9 cellular contexts compared by ENCODE assay signal in genomic region chr20:58888103-58888502, GRCh38. TPM values are rescaled to one million over a fixed set of nuclear protein-coding genes. Genes with fewer than 3 reads are reported as not detected.
DNase-seq lines count a peak whose midpoint lies in the region; ATAC-seq, FAIRE-seq and TF ChIP-seq lines count a peak whose summit lies in the region.
"Had no signal": no experiment of that assay in that cellular context is flagged by ENCODE, and none has a peak within 500 bp of the region (broad histone marks: within the 10 kb centered on the region; RNA-seq: fewer than 3 reads in every experiment).

No MANE protein-coding gene starts in this region.

- CTCF ChIA-PET in activated CD4-positive, alpha-beta T cell treated with anti-CD3 and anti-CD28 coated beads for 36 hours (lab: Charles Lee), result interaction anchor here (0.7 kb wide), 1 partner anchor 516 kb away, joined by 3 read pairs; no protein-coding TSS in a partner anchor
- CTCF ChIA-PET in HepG2 (lab: Yijun Ruan, JAX; ENCODE audit: low intra/inter-chr PET ratio, low total read pairs), result no interaction called here

- peak overlapping the region; percentile 61 for H3K4me2 ChIP-seq in HepG2 (ENCODE audit: low read depth, low read length)

- DNase-seq in activated CD4-positive, alpha-beta T cell treated with anti-CD3 and anti-CD28 coated beads for 36 hours, result no peak
- DNase-seq in activated CD4-positive, alpha-beta T cell treated with anti-CD3 and anti-CD28 coated beads, Interleukin-2, amount 50 U/mL, for 4 hours, result no peak
- DNase-seq in adrenal gland (no peak), HepG2 (ENCODE audit: low spot score) (no peak), suprapubic skin (ENCODE audit: low spot score in 2 of 2) (no peak), SKM-1 treated with dmso at 0.1 percent for 144 hours (lab: John Stamatoyannopoulos, UW; ENCODE audit: unreplicated experiment) (no peak), GM19240 (ENCODE audit: insufficient read length, low spot score) (no peak), globus pallidus (ENCODE audit: low spot score) (no peak)
- DNase-seq: ACHN had no signal

- H3K9ac ChIP-seq in HepG2 (ENCODE audit: insufficient read depth, low read depth, low read length), result peak overlapping the region; percentile 85

- no peak overlapping the region for H2AFZ ChIP-seq in HepG2 (ENCODE audit: low read length)

- peak overlapping the region in 3 of 5 donors; percentile 95 to 99 (median 98) for H3K27ac ChIP-seq in adrenal gland
- H3K27ac ChIP-seq in HepG2 (ENCODE audit: extremely low read length, insufficient read depth, low read length), result peak overlapping the region; percentile 49
- H3K27ac ChIP-seq in suprapubic skin, result peak overlapping the region; percentile 98

- H3K4me3 ChIP-seq in adrenal gland, result peak overlapping the region in 2 of 4 donors; percentile 23 to 78
- H3K4me3 ChIP-seq in HepG2 (replicated peaks in 1 of 3; ENCODE audit: insufficient read depth in 1 of 3, low read depth in 2 of 3, low read length in 3 of 3), result peak overlapping the region; percentile 78 to 98 (median 86)
- H3K4me3 ChIP-seq in suprapubic skin, result peak overlapping the region; percentile 86

- H3K9me3 ChIP-seq in adrenal gland (replicated peaks in 1 of 3), result peaks cover 0 to 6% (median 0%) of the 10 kb centered on the region in 3 donors
- H3K9me3 ChIP-seq in HepG2 (ENCODE audit: low read length), result peaks cover 7% of the 10 kb centered on the region; the same call in 1 of the 2 replicates
- no peaks in the 10 kb centered on the region for H3K9me3 ChIP-seq in suprapubic skin

- POLR2A ChIA-PET in activated CD4-positive, alpha-beta T cell treated with anti-CD3 and anti-CD28 coated beads for 36 hours (lab: Charles Lee), result no interaction called here
- POLR2A ChIA-PET in HepG2 (lab: Yijun Ruan, JAX), result no interaction called here

- H4K20me1 ChIP-seq in HepG2 (ENCODE audit: insufficient read depth, low read length), result peaks cover 3% of the 10 kb centered on the region

- H3K4me1 ChIP-seq in adrenal gland (replicated peaks in 1 of 2) (peaks cover 6 to 12% of the 10 kb centered on the region in 2 donors), HepG2 (ENCODE audit: insufficient read depth, low read length) (peaks cover 19% of the 10 kb centered on the region), suprapubic skin (peaks cover 16% of the 10 kb centered on the region)

- FAIRE-seq in HepG2 (lab: Jason Lieb, UNC), result no peak

- no peaks in the 10 kb centered on the region for H3K27me3 Mint-ChIP-seq in activated CD4-positive, alpha-beta T cell treated with anti-CD3 and anti-CD28 coated beads for 36 hours

- 52 to 73% (median 56%) methylated on average over 12 of the region's 12 CpGs for WGBS in adrenal gland, 4 donors
- WGBS in HepG2 (ENCODE audit: low lambda C conversion rate), result 61% methylated on average over 12 of the region's 12 CpGs
- WGBS in suprapubic skin, result 50% methylated on average over 12 of the region's 12 CpGs

- TF ChIP-seq POLR2A in adrenal gland (IDR thresholded peaks at IDR 0.05), result no peak
- TF ChIP-seq POLR2A in HepG2 (IDR thresholded peaks at IDR 0.05; ENCODE audit: insufficient read depth in 1 of 2, low read depth in 2 of 2, low read length in 2 of 2), result no peak
- no peak for TF ChIP-seq POLR2A in suprapubic skin (IDR thresholded peaks at IDR 0.05)

- TSS peak; percentile 57 for BruUV-seq in HepG2 (replicated peaks; lab: Mats Ljungman, UMichigan)

- H3K27ac Mint-ChIP-seq in activated CD4-positive, alpha-beta T cell treated with anti-CD3 and anti-CD28 coated beads for 36 hours, result peak overlapping the region; percentile 85

- no peak for ATAC-seq in activated CD4-positive, alpha-beta T cell treated with anti-CD3 and anti-CD28 coated beads for 36 hours
- ATAC-seq in HepG2, result no peak

- H3K36me3 Mint-ChIP-seq in activated CD4-positive, alpha-beta T cell treated with anti-CD3 and anti-CD28 coated beads for 36 hours (ENCODE audit: low read depth), result peaks cover 6% of the 10 kb centered on the region

- TF ChIP-seq RAD21 in HepG2 (CRISPR knock-in tag; IDR thresholded peaks at IDR 0.05), result no peak

- H3K36me3 ChIP-seq in adrenal gland (replicated peaks in 1 of 2), result no peaks in the 10 kb centered on the region
- no peaks in the 10 kb centered on the region for H3K36me3 ChIP-seq in HepG2 (replicated peaks in 1 of 2; ENCODE audit: control insufficient read depth in 1 of 2, insufficient read depth in 2 of 2, low read length in 2 of 2)
- no peaks in the 10 kb centered on the region for H3K36me3 ChIP-seq in suprapubic skin

- TF ChIP-seq EP300 in HepG2 (IDR thresholded peaks at IDR 0.05; ENCODE audit: low read depth in 2 of 2, low read length in 2 of 2) (no peak), HepG2 (CRISPR knock-in tag; IDR thresholded peaks at IDR 0.05; ENCODE audit: borderline replicate concordance) (no peak), suprapubic skin (IDR thresholded peaks at IDR 0.05) (no peak)

- H3K79me2 ChIP-seq in HepG2 (ENCODE audit: insufficient read depth, low read length), result peaks cover 12% of the 10 kb centered on the region

- intact Hi-C loops in activated CD4-positive, alpha-beta T cell treated with anti-CD3 and anti-CD28 coated beads for 36 hours (cut with DNase I, micrococcal nuclease), result loop anchor here (2.0 kb wide), 2 partner anchors 237 to 1189 kb away; partner anchors contain the start of gene STX16 (in 1 of the 2)
- intact Hi-C loops in adrenal gland (cut with DNase I) (no loop called here), HepG2 (cut with micrococcal nuclease; ENCODE audit: unreplicated experiment) (no loop called here)

- no peaks in the 10 kb centered on the region for H3K27me3 ChIP-seq in adrenal gland
- peaks cover 0 to 8% of the 10 kb centered on the region in 2 experiments; a peak in 2 of 5 replicates for H3K27me3 ChIP-seq in HepG2 (ENCODE audit: control insufficient read depth in 1 of 2, insufficient read depth in 2 of 2, low read length in 2 of 2)
- no peaks in the 10 kb centered on the region for H3K27me3 ChIP-seq in suprapubic skin

- H3K4me1 Mint-ChIP-seq in activated CD4-positive, alpha-beta T cell treated with anti-CD3 and anti-CD28 coated beads for 36 hours, result peaks cover 24% of the 10 kb centered on the region

- TF ChIP-seq CTCF in adrenal gland (IDR thresholded peaks at IDR 0.05) (no peak), HepG2 (CRISPR knock-in tag; IDR thresholded peaks at IDR 0.05) (no peak), suprapubic skin (IDR thresholded peaks at IDR 0.05) (no peak)

- H3K9me3 Mint-ChIP-seq in activated CD4-positive, alpha-beta T cell treated with anti-CD3 and anti-CD28 coated beads for 36 hours (ENCODE audit: low read depth), result peaks cover 2% of the 10 kb centered on the region

- in situ Hi-C loops in HepG2 (cut with HindIII; ENCODE audit: extremely low pct_ligation_motif_present, low pct_unique_long_range_greater_than_20kb), result no loop called here

- peak overlapping the region; percentile 80 for H3K4me3 Mint-ChIP-seq in activated CD4-positive, alpha-beta T cell treated with anti-CD3 and anti-CD28 coated beads for 36 hours

RNA-seq across cellular contexts. Expression of gene GNAS, which starts 35.6 kb away (rescaled TPM):
- total RNA-seq in activated CD4-positive, alpha-beta T cell treated with anti-CD3 and anti-CD28 coated beads for 36 hours, result 100 to 1,000 TPM; 713 to 965 TPM
- total RNA-seq in adrenal gland, result 1,000 to 10,000 TPM in 7 of 8 donors, 100 to 1,000 TPM in 1; 614 to 1,525 (median 1,042) TPM
- 1,000 to 10,000 TPM; 2,293 to 6,333 (median 4,379) TPM for polyA plus RNA-seq in adrenal gland
- 382 and 407 TPM in 2 replicates for total RNA-seq in HepG2 (2016; rRNA removed; fragmentation: Illumina TruSeq; extraction: Trizol)
- 604 and 617 TPM in 2 replicates for total RNA-seq in HepG2 (2016; cell fraction: cytosol; rRNA removed; fragmentation: Illumina TruSeq; extraction: Trizol; ENCODE audit: low read depth)
- total RNA-seq in HepG2 (2016; cell fraction: insoluble cytoplasmic fraction; rRNA removed; fragmentation: Illumina TruSeq; extraction: Trizol), result 369 and 397 TPM in 2 replicates
- 887 and 1,010 TPM in 2 replicates for total RNA-seq in HepG2 (2016; cell fraction: membrane; rRNA removed; fragmentation: Illumina TruSeq; extraction: Trizol)
- 281 and 324 TPM in 2 replicates for total RNA-seq in HepG2 (2016; cell fraction: nucleus; rRNA removed; fragmentation: Illumina TruSeq; extraction: Trizol)
- 1,008 and 1,029 TPM in 2 replicates for polyA plus RNA-seq in HepG2 (2011; rRNA removed)
- polyA plus RNA-seq in HepG2 (2011; cell fraction: cytosol; rRNA removed), result 1,419 and 1,481 TPM in 2 replicates
- 1,285 and 1,363 TPM in 2 replicates for polyA plus RNA-seq in HepG2 (2011; cell fraction: nucleus; rRNA removed)
- 1,216 and 1,583 TPM in 2 replicates for polyA plus RNA-seq in HepG2 (2012)
- polyA plus RNA-seq in HepG2 (2016; cell fraction: cytosol; fragmentation: Illumina TruSeq; extraction: Trizol; ENCODE audit: low read depth), result 2,019 and 2,103 TPM in 2 replicates
- polyA plus RNA-seq in HepG2 (2016; cell fraction: insoluble cytoplasmic fraction; fragmentation: Illumina TruSeq; extraction: Trizol; ENCODE audit: low read depth), result 991 and 1,223 TPM in 2 replicates
- polyA plus RNA-seq in HepG2 (2016; cell fraction: membrane; fragmentation: Illumina TruSeq; extraction: Trizol; ENCODE audit: low read depth), result 2,245 and 2,285 TPM in 2 replicates
- 1,096 and 1,140 TPM in 2 replicates for polyA plus RNA-seq in HepG2 (2016; cell fraction: nucleus; fragmentation: Illumina TruSeq; extraction: Trizol; ENCODE audit: insufficient read depth, low read depth)
- 1,501 and 1,552 TPM in 2 replicates for polyA minus RNA-seq in HepG2 (2011; rRNA and poly(A)+ RNA removed; ENCODE audit: low replicate concordance)
- 671 and 731 TPM in 2 replicates for polyA minus RNA-seq in HepG2 (2011; cell fraction: cytosol; rRNA and poly(A)+ RNA removed)
- 391 and 498 TPM in 2 replicates for polyA minus RNA-seq in HepG2 (2011; cell fraction: nucleus; rRNA and poly(A)+ RNA removed)
- total RNA-seq in suprapubic skin, result 100 to 1,000 TPM; 334 to 533 (median 451) TPM

RNA-seq across cellular contexts. Expression of gene GNAS-AS1, which starts 37.4 kb away (rescaled TPM):
- total RNA-seq in activated CD4-positive, alpha-beta T cell treated with anti-CD3 and anti-CD28 coated beads for 36 hours, result 1 to 10 TPM; 1.1 to 1.9 TPM
- total RNA-seq in adrenal gland, result under 1 TPM in 3 of 8 donors, not detected in 5; 0.11 to 0.61 (median 0.24) TPM
- polyA plus RNA-seq in adrenal gland, result under 1 TPM; 0.09 to 0.72 (median 0.10) TPM
- not detected in 2 replicates for total RNA-seq in HepG2 (2016; rRNA removed; fragmentation: Illumina TruSeq; extraction: Trizol)
- total RNA-seq in HepG2 (2016; cell fraction: cytosol; rRNA removed; fragmentation: Illumina TruSeq; extraction: Trizol; ENCODE audit: low read depth), result not detected in 2 replicates
- not detected in 2 replicates for total RNA-seq in HepG2 (2016; cell fraction: insoluble cytoplasmic fraction; rRNA removed; fragmentation: Illumina TruSeq; extraction: Trizol)
- total RNA-seq in HepG2 (2016; cell fraction: membrane; rRNA removed; fragmentation: Illumina TruSeq; extraction: Trizol), result not detected in 2 replicates
- total RNA-seq in HepG2 (2016; cell fraction: nucleus; rRNA removed; fragmentation: Illumina TruSeq; extraction: Trizol), result not detected in 2 replicates
- not detected in 2 replicates for polyA plus RNA-seq in HepG2 (2011; rRNA removed)
- not detected in 2 replicates for polyA plus RNA-seq in HepG2 (2011; cell fraction: cytosol; rRNA removed)
- 0.06 and 0.23 TPM in 2 replicates for polyA plus RNA-seq in HepG2 (2011; cell fraction: nucleus; rRNA removed)
- not detected in 2 replicates for polyA plus RNA-seq in HepG2 (2012)
- not detected in 2 replicates for polyA plus RNA-seq in HepG2 (2016; cell fraction: cytosol; fragmentation: Illumina TruSeq; extraction: Trizol; ENCODE audit: low read depth)
- polyA plus RNA-seq in HepG2 (2016; cell fraction: insoluble cytoplasmic fraction; fragmentation: Illumina TruSeq; extraction: Trizol; ENCODE audit: low read depth), result not detected in 2 replicates
- not detected in 2 replicates for polyA plus RNA-seq in HepG2 (2016; cell fraction: membrane; fragmentation: Illumina TruSeq; extraction: Trizol; ENCODE audit: low read depth)
- not detected in 2 replicates for polyA plus RNA-seq in HepG2 (2016; cell fraction: nucleus; fragmentation: Illumina TruSeq; extraction: Trizol; ENCODE audit: insufficient read depth, low read depth)
- polyA minus RNA-seq in HepG2 (2011; rRNA and poly(A)+ RNA removed; ENCODE audit: low replicate concordance), result 0.49 TPM in 1 of 2 replicates, not detected in the other
- polyA minus RNA-seq in HepG2 (2011; cell fraction: cytosol; rRNA and poly(A)+ RNA removed), result not detected in 2 replicates
- polyA minus RNA-seq in HepG2 (2011; cell fraction: nucleus; rRNA and poly(A)+ RNA removed), result 0.26 and 0.37 TPM in 2 replicates
- total RNA-seq in suprapubic skin, result not detected

Comparison
In these comparisons a context has a peak if more than half of its experiments do, and no peak if none do; other contexts are left out.
1. intact Hi-C loops: an anchor here in activated CD4-positive, alpha-beta T cell treated with anti-CD3 and anti-CD28 coated beads for 36 hours (2.0 kb wide); none called in adrenal gland and HepG2.